ENCODE assay signal across 9 cellular contexts in the genomic region with DNA sequence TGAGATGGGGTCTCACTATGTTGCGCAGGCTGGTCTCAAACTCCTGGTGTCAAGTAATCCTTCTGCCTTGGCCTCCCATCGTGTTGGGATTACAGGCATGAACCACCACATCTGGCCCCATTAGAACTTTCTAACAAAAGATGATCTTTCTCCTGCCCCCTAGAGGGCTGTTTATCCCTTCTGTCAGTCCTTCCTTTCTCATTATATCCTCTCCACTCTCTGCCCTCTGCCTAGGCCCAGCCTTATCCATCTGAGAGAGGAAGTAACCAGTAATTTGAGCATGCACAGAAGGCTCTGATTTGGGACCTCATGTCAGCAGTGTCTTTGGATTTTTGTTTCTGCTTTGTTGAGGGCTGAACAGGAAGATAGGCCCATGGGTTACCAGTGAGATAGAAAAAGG. TPM values are rescaled to one million over a fixed set of nuclear protein-coding genes. Genes with fewer than 3 reads are reported as not detected.
A peak's percentile ranks its signal among the peaks of the same experiment; 100 is the strongest.
DNase-seq lines count a peak whose midpoint lies in the region; ATAC-seq and TF ChIP-seq lines count a peak whose summit lies in the region.
"Had no signal": no experiment of that assay in that cellular context is flagged by ENCODE, and none has a peak within 500 bp of the region (broad histone marks: within the 10 kb centered on the region; RNA-seq: fewer than 3 reads in every experiment).

No MANE protein-coding gene starts in this region.

- peak; percentile 45 for TF ChIP-seq RAD21 in HCT116 (IDR thresholded peaks at IDR 0.05; ENCODE audit: low read depth)

- no peak overlapping the region for H3K4me2 ChIP-seq in HCT116 (ENCODE audit: low read length)

- H3K4me1 Mint-ChIP-seq in CD4-positive, CD25-positive, alpha-beta regulatory T cell, result peaks cover under 1 to 16% (median 8%) of the 10 kb centered on the region in 4 donors

- intact Hi-C loops in HCT116 (cut with micrococcal nuclease) (loop anchor here (1.0 to 2.0 kb wide), 2 partner anchors 40 to 45 kb away; no protein-coding TSS in a partner anchor), cardiac septum (cut with DNase I) (loop anchor here (10.0 kb wide), 1 partner anchor 54 kb away; the partner anchor contains the start of gene CLTC)

- H4K20me1 ChIP-seq in HCT116 (ENCODE audit: insufficient read depth), result no peaks in the 10 kb centered on the region

- no peak overlapping the region for H3K4me3 ChIP-seq in CD4-positive, CD25-positive, alpha-beta regulatory T cell (ENCODE audit: low read depth, low read length)
- no peak overlapping the region for H3K4me3 ChIP-seq in HCT116 (replicated peaks in 1 of 2; ENCODE audit: low read depth in 1 of 2, low read length in 2 of 2)

- POLR2A ChIA-PET in HCT116 (lab: Charles Lee), result no interaction called here

- H3K4me3 Mint-ChIP-seq in CD4-positive, CD25-positive, alpha-beta regulatory T cell, result peak overlapping the region in 2 of 4 donors; percentile 6 to 12

- CTCF ChIA-PET in HCT116 (lab: Charles Lee), result interaction anchor here (2.7 kb wide), 1 partner anchor 16 kb away, joined by 6 read pairs; no protein-coding TSS in a partner anchor

- no peaks in the 10 kb centered on the region for H3K9me3 ChIP-seq in CD4-positive, CD25-positive, alpha-beta regulatory T cell (ENCODE audit: control insufficient read depth in 2 of 2, low read length in 2 of 2)
- peaks cover 0 to 7% of the 10 kb centered on the region in 2 experiments; a peak in 1 of 4 replicates for H3K9me3 ChIP-seq in HCT116 (ENCODE audit: control insufficient read depth in 1 of 2, insufficient read depth in 1 of 2, low read depth in 1 of 2, low read length in 2 of 2)

- H3K27me3 ChIP-seq in CD4-positive, CD25-positive, alpha-beta regulatory T cell (ENCODE audit: control insufficient read depth, insufficient read depth, low read length), result no peaks in the 10 kb centered on the region
- H3K27me3 ChIP-seq in HCT116 (ENCODE audit: insufficient read depth, low read length), result no peaks in the 10 kb centered on the region

- RAD21 ChIA-PET in HCT116 (lab: Charles Lee; ENCODE audit: low non-redundant PET in 1 of 2, low total read pairs in 2 of 2, uncharacterized antibody in 2 of 2, unreplicated experiment in 2 of 2), result no interaction called here

- TF ChIP-seq CTCF in HCT116 (IDR thresholded peaks at IDR 0.05 in 2 of 3, conservative IDR thresholded peaks at IDR 0.05 in 1 of 3; ENCODE audit: borderline replicate concordance in 1 of 3, insufficient read depth in 1 of 3, low read depth in 2 of 3, low read length in 2 of 3), result peak; percentile 59 to 75 (median 65)

- no peak overlapping the region for H3K9ac ChIP-seq in HCT116 (ENCODE audit: low read length)

- peaks cover 31% of the 10 kb centered on the region for H3K27me3 Mint-ChIP-seq in CD4-positive, CD25-positive, alpha-beta regulatory T cell

- in situ Hi-C loops in SK-MEL-5 (cut with HindIII; ENCODE audit: low pct_unique_long_range_greater_than_20kb, low sequenced_read_pairs), result no loop called here

- no peak for TF ChIP-seq POLR2A in HCT116 (IDR thresholded peaks at IDR 0.05; ENCODE audit: borderline replicate concordance, extremely low read depth, insufficient read depth, insufficient read length)

- no peaks in the 10 kb centered on the region for H3K9me3 Mint-ChIP-seq in CD4-positive, CD25-positive, alpha-beta regulatory T cell

- ATAC-seq in CD4-positive, CD25-positive, alpha-beta regulatory T cell (ENCODE audit: low read depth in 2 of 2), result no peak
- ATAC-seq in HCT116, result peak; percentile 66
- ATAC-seq in HG02973 (IDR thresholded peaks at IDR 0.05; ENCODE audit: unreplicated experiment), result no peak
- no peak for ATAC-seq in GM19455 (IDR thresholded peaks at IDR 0.05; ENCODE audit: unreplicated experiment)

- no peak overlapping the region for H3K27ac ChIP-seq in CD4-positive, CD25-positive, alpha-beta regulatory T cell (ENCODE audit: insufficient read depth, low read length, poor library complexity, severe bottlenecking)
- H3K27ac ChIP-seq in HCT116 (ENCODE audit: low read depth, low read length), result no peak overlapping the region

- peak overlapping the region in 2 of 3 donors; percentile 12 to 20 for H3K27ac Mint-ChIP-seq in CD4-positive, CD25-positive, alpha-beta regulatory T cell
- H3K27ac Mint-ChIP-seq: activated naive CD4-positive, alpha-beta T cell treated with anti-CD3 and anti-CD28 coated beads, Interleukin-2, amount 50 U/mL, for 72 hours had no signal

- DNase-seq in CD4-positive, CD25-positive, alpha-beta regulatory T cell, result peak in 1 of 3 donors; percentile 51
- peak; percentile 65 for DNase-seq in HCT116 (ENCODE audit: low read depth, low spot score)
- DNase-seq in SK-MEL-5 (ENCODE audit: low read depth, low spot score), result peak; percentile 95
- DNase-seq in iPS DF 4.7 (ENCODE audit: extremely low read depth, low spot score), result peak; percentile 33
- DNase-seq in cardiac septum (ENCODE audit: low spot score), result no peak
- no peak for DNase-seq in occipital lobe (lab: John Stamatoyannopoulos, UW)

- no peaks in the 10 kb centered on the region for H3K36me3 ChIP-seq in CD4-positive, CD25-positive, alpha-beta regulatory T cell (ENCODE audit: control insufficient read depth, insufficient read depth, low read length)
- no peaks in the 10 kb centered on the region for H3K36me3 ChIP-seq in HCT116 (ENCODE audit: control insufficient read depth in 1 of 2, insufficient read depth in 2 of 2, low read length in 2 of 2)

- H2AFZ ChIP-seq in HCT116 (ENCODE audit: low read depth, low read length, poor library complexity, severe bottlenecking), result peak overlapping the region; percentile 79

- H3K79me2 ChIP-seq in HCT116 (ENCODE audit: insufficient read depth, low read length), result peaks cover 6% of the 10 kb centered on the region

- no TSS peak for BruUV-seq in HCT116 (replicated peaks; lab: Mats Ljungman, UMichigan)

- H3K36me3 Mint-ChIP-seq in CD4-positive, CD25-positive, alpha-beta regulatory T cell, result no peaks in the 10 kb centered on the region

- H3K9me2 ChIP-seq in HCT116 (ENCODE audit: insufficient read depth), result no peaks in the 10 kb centered on the region

- H3K4me1 ChIP-seq in CD4-positive, CD25-positive, alpha-beta regulatory T cell (ENCODE audit: control insufficient read depth, insufficient read depth, low read length, poor library complexity, severe bottlenecking), result peaks cover 9% of the 10 kb centered on the region
- H3K4me1 ChIP-seq in HCT116 (ENCODE audit: control insufficient read depth in 1 of 2, insufficient read depth in 2 of 2, low read length in 2 of 2), result peaks cover 0 to 12% of the 10 kb centered on the region in 2 experiments; a peak in 2 of 4 replicates

TF ChIP-seq in HCT116, 20 proteins besides CTCF, POLR2A, EP300 and RAD21:
- no peak for TF ChIP-seq ELF1 (IDR thresholded peaks at IDR 0.05; ENCODE audit: borderline replicate concordance, low read depth)
- TF ChIP-seq EGR1 (IDR thresholded peaks at IDR 0.05; ENCODE audit: low read depth), result no peak
- TF ChIP-seq ZFX (IDR thresholded peaks at IDR 0.05), result no peak
- TF ChIP-seq SP1 (IDR thresholded peaks at IDR 0.05; ENCODE audit: low read depth), result 0 out of 2 replicates have a peak, but pooled peaks have one; percentile 7
- TF ChIP-seq ZNF274 (IDR thresholded peaks at IDR 0.05; ENCODE audit: low read depth, low read length), result no peak
- no peak for TF ChIP-seq TCF7L2 (IDR thresholded peaks at IDR 0.05; ENCODE audit: borderline replicate concordance, extremely low read depth, insufficient read depth, insufficient read length)
- no peak for TF ChIP-seq CEBPB (IDR thresholded peaks at IDR 0.05; ENCODE audit: low read depth)
- TF ChIP-seq CBX3 (IDR thresholded peaks at IDR 0.05; ENCODE audit: low read depth), result peak; percentile 84; the same call in 1 of the 2 replicates
- TF ChIP-seq SIN3A (IDR thresholded peaks at IDR 0.05; ENCODE audit: low read depth), result no peak
- TF ChIP-seq, protein P1, sequence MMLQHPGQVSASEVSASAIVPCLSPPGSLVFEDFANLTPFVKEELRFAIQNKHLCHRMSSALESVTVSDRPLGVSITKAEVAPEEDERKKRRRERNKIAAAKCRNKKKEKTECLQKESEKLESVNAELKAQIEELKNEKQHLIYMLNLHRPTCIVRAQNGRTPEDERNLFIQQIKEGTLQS (IDR thresholded peaks at IDR 0.05), result no peak
- TF ChIP-seq, protein P2, sequence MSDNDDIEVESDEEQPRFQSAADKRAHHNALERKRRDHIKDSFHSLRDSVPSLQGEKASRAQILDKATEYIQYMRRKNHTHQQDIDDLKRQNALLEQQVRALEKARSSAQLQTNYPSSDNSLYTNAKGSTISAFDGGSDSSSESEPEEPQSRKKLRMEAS (IDR thresholded peaks at IDR 0.05), result peak; percentile 58; the same call in 1 of the 2 replicates
- TF ChIP-seq EZH2phosphoT487 (IDR thresholded peaks at IDR 0.05; ENCODE audit: borderline replicate concordance), result no peak
- TF ChIP-seq FOSL1 (IDR thresholded peaks at IDR 0.05; ENCODE audit: low read depth), result 0 out of 2 replicates have a peak, but pooled peaks have one; percentile 1
- no peak for TF ChIP-seq EZH2 (IDR thresholded peaks at IDR 0.05)
- peak; percentile 64 for TF ChIP-seq YY1 (IDR thresholded peaks at IDR 0.05; ENCODE audit: extremely low read depth, insufficient replicate concordance, low read depth, low read length)

RNA-seq across cellular contexts. Expression of gene DHX40, which starts 4.4 kb away (rescaled TPM):
- 52.2 TPM for total RNA-seq in CD4-positive, CD25-positive, alpha-beta regulatory T cell
- 10 to 100 TPM; 22.3 to 23.4 (median 22.8) TPM for polyA plus RNA-seq in CD4-positive, CD25-positive, alpha-beta regulatory T cell
- 58.7 TPM for total RNA-seq in HCT116 (2021; ENCODE audit: unreplicated experiment)
- polyA plus RNA-seq in HCT116 (2012), result 28.1 and 38.5 TPM in 2 replicates
- total RNA-seq in SK-MEL-5 (2014; rRNA removed; shearing (Covaris generic)), result 144 and 151 TPM in 2 replicates
- 67.0 and 99.2 TPM in 2 replicates for polyA plus RNA-seq in SK-MEL-5 (2015; cell fraction: cytosol; rRNA removed)
- polyA plus RNA-seq in SK-MEL-5 (2015; cell fraction: nucleus; rRNA removed), result 69.6 and 84.9 TPM in 2 replicates
- total RNA-seq in cardiac septum, result 18.2 TPM
- 91.6 TPM for total RNA-seq in occipital lobe

RNA-seq across cellular contexts. Expression of gene CLTC, which starts 58.7 kb away (rescaled TPM):
- total RNA-seq in CD4-positive, CD25-positive, alpha-beta regulatory T cell, result 111 TPM
- 10 to 100 TPM; 37.4 to 47.2 (median 37.9) TPM for polyA plus RNA-seq in CD4-positive, CD25-positive, alpha-beta regulatory T cell
- 351 TPM for total RNA-seq in HCT116 (2021; ENCODE audit: unreplicated experiment)
- 165 TPM in 2 replicates for polyA plus RNA-seq in HCT116 (2012)
- 471 and 485 TPM in 2 replicates for total RNA-seq in SK-MEL-5 (2014; rRNA removed; shearing (Covaris generic))
- polyA plus RNA-seq in SK-MEL-5 (2015; cell fraction: cytosol; rRNA removed), result 402 and 619 TPM in 2 replicates
- 214 and 271 TPM in 2 replicates for polyA plus RNA-seq in SK-MEL-5 (2015; cell fraction: nucleus; rRNA removed)
- total RNA-seq in cardiac septum, result 204 TPM
- 306 TPM for total RNA-seq in occipital lobe

Comparison
In these comparisons a context has a peak if more than half of its experiments do, and no peak if none do; other contexts are left out.
1. DNase-seq: peak in HCT116 (single experiment), SK-MEL-5 (single experiment) and iPS DF 4.7 (single experiment); none in cardiac septum (single experiment) and occipital lobe (single experiment).